Comparison of ENCODE assay signal across 28 cellular contexts in the genomic region with DNA sequence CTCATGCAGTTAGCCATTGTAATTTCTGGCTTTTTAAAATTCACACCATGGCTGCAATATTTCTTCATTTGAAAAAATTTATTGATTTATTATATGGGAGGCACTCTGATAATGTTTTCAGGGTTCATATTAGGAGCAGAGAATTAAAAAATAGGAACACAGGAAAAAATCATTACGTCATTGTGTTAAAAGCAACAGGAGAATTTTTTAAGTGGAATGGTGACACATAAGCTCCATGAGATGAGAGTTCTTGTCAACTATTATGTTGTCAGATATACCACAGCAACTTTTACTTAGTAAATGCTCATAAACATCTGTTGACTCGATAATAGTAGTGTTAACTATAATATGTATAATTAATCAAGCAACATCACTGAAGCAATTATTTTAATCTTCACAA.
DNase-seq lines count a peak whose midpoint lies in the region; ATAC-seq, FAIRE-seq and TF ChIP-seq lines count a peak whose summit lies in the region.
"Had no signal": no experiment of that assay in that cellular context is flagged by ENCODE, and none has a peak within 500 bp of the region (broad histone marks: within the 10 kb centered on the region; RNA-seq: fewer than 3 reads in every experiment).

No MANE protein-coding gene starts in this region.

- no peak for FAIRE-seq in HepG2 (lab: Jason Lieb, UNC)
- FAIRE-seq: A204.1, A549, D721Med had no signal

- TF ChIP-seq CTCF in HepG2 (CRISPR knock-in tag; IDR thresholded peaks at IDR 0.05) (no peak), right lobe of liver (IDR thresholded peaks at IDR 0.05) (no peak)

- intact Hi-C loops in HepG2 (cut with micrococcal nuclease; ENCODE audit: unreplicated experiment), result no loop called here
- intact Hi-C loops in right lobe of liver (cut with DNase I), result no loop called here

- H3K79me2 ChIP-seq in HepG2 (ENCODE audit: insufficient read depth, low read length), result no peaks in the 10 kb centered on the region

- TF ChIP-seq EP300 in HepG2 (IDR thresholded peaks at IDR 0.05; ENCODE audit: low read depth in 2 of 2, low read length in 2 of 2), result no peak
- TF ChIP-seq EP300 in HepG2 (CRISPR knock-in tag; IDR thresholded peaks at IDR 0.05; ENCODE audit: borderline replicate concordance), result no peak

- BruUV-seq in HepG2 (replicated peaks; lab: Mats Ljungman, UMichigan), result no TSS peak

- H3K9me3 ChIP-seq in HepG2 (ENCODE audit: low read length) (no peaks in the 10 kb centered on the region), right lobe of liver (no peaks in the 10 kb centered on the region)
- H3K9me3 ChIP-seq: A549; BE2C; BLaER1; BLaER1 treated with 17β-estradiol and CSF1 and Interleukin-3, amounts not matched to agents 10 nM and 100 nM; Caco-2 had no signal

- H3K36me3 ChIP-seq in HepG2 (replicated peaks in 1 of 2; ENCODE audit: control insufficient read depth in 1 of 2, insufficient read depth in 2 of 2, low read length in 2 of 2), result no peaks in the 10 kb centered on the region
- no peaks in the 10 kb centered on the region for H3K36me3 ChIP-seq in right lobe of liver
- H3K36me3 ChIP-seq: BE2C; BLaER1; BLaER1 treated with 17β-estradiol and CSF1 and Interleukin-3, amounts not matched to agents 10 nM and 100 nM had no signal

- H3K27me3 ChIP-seq in HepG2 (ENCODE audit: control insufficient read depth in 1 of 2, insufficient read depth in 2 of 2, low read length in 2 of 2), result no peaks in the 10 kb centered on the region
- no peaks in the 10 kb centered on the region for H3K27me3 ChIP-seq in right lobe of liver
- H3K27me3 ChIP-seq: BE2C; BLaER1; BLaER1 treated with 17β-estradiol and CSF1 and Interleukin-3, amounts not matched to agents 10 nM and 100 nM had no signal

- H2AFZ ChIP-seq in HepG2 (ENCODE audit: low read length), result no peak overlapping the region

- ATAC-seq in HepG2, result no peak
- ATAC-seq in right lobe of liver, result no peak
- ATAC-seq: A549; CD8-positive, alpha-beta T cell had no signal

- TF ChIP-seq RAD21 in HepG2 (CRISPR knock-in tag; IDR thresholded peaks at IDR 0.05), result no peak

- no peak for TF ChIP-seq POLR2A in HepG2 (IDR thresholded peaks at IDR 0.05; ENCODE audit: insufficient read depth in 1 of 2, low read depth in 2 of 2, low read length in 2 of 2)
- TF ChIP-seq POLR2A in right lobe of liver (IDR thresholded peaks at IDR 0.05), result no peak

- H4K20me1 ChIP-seq in HepG2 (ENCODE audit: insufficient read depth, low read length), result no peaks in the 10 kb centered on the region
- H4K20me1 ChIP-seq: BLaER1; BLaER1 treated with 17β-estradiol and CSF1 and Interleukin-3, amounts not matched to agents 10 nM and 100 nM had no signal

- H3K4me3 ChIP-seq in HepG2 (replicated peaks in 1 of 3; ENCODE audit: insufficient read depth in 1 of 3, low read depth in 2 of 3, low read length in 3 of 3), result no peak overlapping the region
- H3K4me3 ChIP-seq in right lobe of liver, result no peak overlapping the region
- H3K4me3 ChIP-seq: A549; BLaER1; BLaER1 treated with 17β-estradiol and CSF1 and Interleukin-3, amounts not matched to agents 10 nM and 100 nM had no signal

- POLR2A ChIA-PET in HepG2 (lab: Yijun Ruan, JAX), result no interaction called here

- in situ Hi-C loops in HepG2 (cut with HindIII; ENCODE audit: extremely low pct_ligation_motif_present, low pct_unique_long_range_greater_than_20kb), result no loop called here

- H3K27ac ChIP-seq in HepG2 (ENCODE audit: extremely low read length, insufficient read depth, low read length) (no peak overlapping the region), right lobe of liver (no peak overlapping the region)
- H3K27ac ChIP-seq: 22Rv1; A549; BLaER1; BLaER1 treated with 17β-estradiol and CSF1 and Interleukin-3, amounts not matched to agents 10 nM and 100 nM; C4-2B had no signal

- H3K9ac ChIP-seq in HepG2 (ENCODE audit: insufficient read depth, low read depth, low read length), result no peak overlapping the region
- H3K9ac ChIP-seq: BLaER1; BLaER1 treated with 17β-estradiol and CSF1 and Interleukin-3, amounts not matched to agents 10 nM and 100 nM had no signal

- 0% methylated on average over 2 of the region's 2 CpGs for WGBS in HepG2 (ENCODE audit: low lambda C conversion rate)
- WGBS in right lobe of liver (ENCODE audit: insufficient coverage, low coverage, low lambda C conversion rate, missing lambda C conversion rate), result 34% methylated on average over 2 of the region's 2 CpGs

- CTCF ChIA-PET in HepG2 (lab: Yijun Ruan, JAX; ENCODE audit: low intra/inter-chr PET ratio, low total read pairs), result no interaction called here

- DNase-seq in HepG2 (ENCODE audit: low spot score) (no peak), right lobe of liver (no peak)
- DNase-seq: 8988T; ACHN; AML-193; BE2C; C1 segment of cervical spinal cord; Caco-2; Calu3; CD4-positive, alpha-beta memory T cell; CD4-positive, alpha-beta T cell; CD4-positive, CD25-positive, alpha-beta regulatory T cell; CD8-positive, alpha-beta memory T cell; CD8-positive, alpha-beta T cell; COR-L47; DMS 273 treated with DMSO at 0.1 percent for 48 hours; DMS153; DMS53; DMS79; DND-41; EL had no signal

- H3K4me1 ChIP-seq in HepG2 (ENCODE audit: insufficient read depth, low read length) (no peaks in the 10 kb centered on the region), right lobe of liver (no peaks in the 10 kb centered on the region)
- H3K4me1 ChIP-seq: A549; BE2C; BLaER1; BLaER1 treated with 17β-estradiol and CSF1 and Interleukin-3, amounts not matched to agents 10 nM and 100 nM; Caco-2 had no signal

- no peak overlapping the region for H3K4me2 ChIP-seq in HepG2 (ENCODE audit: low read depth, low read length)
- H3K4me2 ChIP-seq: A549; BLaER1; BLaER1 treated with 17β-estradiol and CSF1 and Interleukin-3, amounts not matched to agents 10 nM and 100 nM had no signal

TF ChIP-seq in HepG2, 621 proteins besides CTCF, POLR2A, EP300 and RAD21:
- TF ChIP-seq DR1 (CRISPR knock-in tag; IDR thresholded peaks at IDR 0.05) (no peak), CREB1 (IDR thresholded peaks at IDR 0.05) (peak; percentile 63), CREB1 (CRISPR knock-in tag; IDR thresholded peaks at IDR 0.05) (no peak), ATF7 (IDR thresholded peaks at IDR 0.05) (peak; percentile 96), ATF7 (CRISPR knock-in tag; IDR thresholded peaks at IDR 0.05) (no peak), PRMT3 (CRISPR knock-in tag; IDR thresholded peaks at IDR 0.05; ENCODE audit: borderline replicate concordance, low read depth) (no peak), ZNF124 (CRISPR knock-in tag; IDR thresholded peaks at IDR 0.05) (no peak)
